ENCODE assay signal across 1 cellular context in genomic region chr1:214553142-214553710, GRCh38.
TF ChIP-seq lines count a peak whose summit lies in the region.

No MANE protein-coding gene starts in this region.

TF ChIP-seq in IMR-90, 13 proteins besides CTCF, POLR2A, EP300 and RAD21:
- TF ChIP-seq CHD1 (IDR thresholded peaks at IDR 0.05; ENCODE audit: low read depth, low read length) (no peak), USF2 (IDR thresholded peaks at IDR 0.05; ENCODE audit: low read depth, low read length) (no peak), FOS (IDR thresholded peaks at IDR 0.05; ENCODE audit: low read depth, low read length) (no peak), ELK1 (IDR thresholded peaks at IDR 0.05; ENCODE audit: borderline replicate concordance, low read depth, low read length) (no peak), RFX5 (IDR thresholded peaks at IDR 0.05; ENCODE audit: low read depth, low read length) (no peak), MXI1 (IDR thresholded peaks at IDR 0.05; ENCODE audit: borderline replicate concordance, low read depth, low read length) (no peak), RCOR1 (IDR thresholded peaks at IDR 0.05; ENCODE audit: insufficient replicate concordance, low read length) (no peak), MAZ (IDR thresholded peaks at IDR 0.05; ENCODE audit: borderline replicate concordance, low read depth, low read length) (no peak), SMC3 (IDR thresholded peaks at IDR 0.05; ENCODE audit: low read depth, low read length) (no peak), BHLHE40 (IDR thresholded peaks at IDR 0.05; ENCODE audit: low read depth, low read length) (no peak), CEBPB (IDR thresholded peaks at IDR 0.05; ENCODE audit: low read depth, low read length) (no peak), MAFK (IDR thresholded peaks at IDR 0.05; ENCODE audit: low read depth, low read length) (no peak), NFE2L2 (IDR thresholded peaks at IDR 0.05; ENCODE audit: low read depth, low read length) (no peak)
